Comparison of ENCODE assay signal across 18 cellular contexts in the genomic region with DNA sequence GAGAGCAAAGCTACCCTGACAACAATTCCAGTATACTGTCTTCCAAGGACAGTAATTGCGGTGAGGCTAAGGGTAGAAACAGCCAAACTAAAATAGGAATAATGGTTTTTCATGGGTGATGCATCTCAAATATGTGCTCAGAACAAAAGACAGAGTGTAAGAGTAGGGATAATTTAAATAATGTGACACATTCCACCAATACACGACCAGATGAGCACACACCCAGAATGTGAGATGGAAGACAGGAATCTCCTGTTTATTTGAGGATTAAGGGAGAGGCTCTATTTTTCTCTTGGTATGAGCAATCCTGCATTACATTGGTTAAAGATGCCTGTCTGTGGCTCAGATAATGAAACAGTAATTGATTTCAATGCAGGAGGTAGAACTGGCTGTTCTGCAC.
A peak's percentile ranks its signal among the peaks of the same experiment; 100 is the strongest.
DNase-seq lines count a peak whose midpoint lies in the region; FAIRE-seq and TF ChIP-seq lines count a peak whose summit lies in the region.
"Had no signal": no experiment of that assay in that cellular context is flagged by ENCODE, and none has a peak within 500 bp of the region (broad histone marks: within the 10 kb centered on the region; RNA-seq: fewer than 3 reads in every experiment).

No MANE protein-coding gene starts in this region.

- no peak for TF ChIP-seq EP300 in esophagus muscularis mucosa (IDR thresholded peaks at IDR 0.05)

- no peak overlapping the region for H3K4me3 ChIP-seq in MG63
- H3K4me3 ChIP-seq in skeletal muscle satellite cell (ENCODE audit: low read length): no peak overlapping the region
- H3K4me3 ChIP-seq in esophagus muscularis mucosa: no peak overlapping the region
- H3K4me3 ChIP-seq: heart right ventricle, right lobe of liver had no signal

- DNase-seq in EH (ENCODE audit: low read depth) (peak; percentile 79), MG63 (peak; percentile 12), epithelial cell of prostate (ENCODE audit: low read depth, low spot score) (peak; percentile 66), H54 (ENCODE audit: insufficient read length, low spot score) (no peak), esophagus muscularis mucosa (ENCODE audit: extremely low spot score) (no peak), medulla oblongata (ENCODE audit: extremely low spot score) (no peak), NCI-H2029 (lab: John Stamatoyannopoulos, UW) (no peak)
- DNase-seq: activated CD4-positive, CD25-positive, alpha-beta regulatory T cell; activated effector memory CD4-positive, alpha-beta T cell treated with Interleukin-2 at 50 U/mL for 16 hours; cortex of kidney; DMS79; heart right ventricle; NCI-H1694 treated with DMSO at 0.1 percent for 48 hours; right lobe of liver; SHP77 treated with DMSO at 0.1 percent for 48 hours; stimulated activated CD4-positive, alpha-beta T cell treated with anti-CD3 and anti-CD28 coated beads, Interleukin-4, amount 100 ng/mL, for 1 hour had no signal

- H3K9me3 ChIP-seq in MG63 (no peaks in the 10 kb centered on the region), skeletal muscle satellite cell (replicated peaks; ENCODE audit: low read length) (no peaks in the 10 kb centered on the region), esophagus muscularis mucosa (no peaks in the 10 kb centered on the region)
- H3K9me3 ChIP-seq: right lobe of liver had no signal

- FAIRE-seq in H54 (lab: Jason Lieb, UNC): no peak
- FAIRE-seq: keratinocyte had no signal

- H3K9ac ChIP-seq in skeletal muscle satellite cell (ENCODE audit: low read depth, low read length): peak overlapping the region; percentile 51

- H3K4me1 ChIP-seq in skeletal muscle satellite cell (ENCODE audit: control insufficient read depth, insufficient read depth, low read length) (peaks cover 18% of the 10 kb centered on the region), esophagus muscularis mucosa (no peaks in the 10 kb centered on the region)
- H3K4me1 ChIP-seq: heart right ventricle, right lobe of liver had no signal

- no peak for TF ChIP-seq POLR2A in H54 (IDR thresholded peaks at IDR 0.05; ENCODE audit: low read depth, low read length)
- no peak for TF ChIP-seq POLR2A in esophagus muscularis mucosa (IDR thresholded peaks at IDR 0.05; ENCODE audit: low read depth)

- intact Hi-C loops in esophagus muscularis mucosa (cut with DNase I): no loop called here

- H3K36me3 ChIP-seq in MG63: no peaks in the 10 kb centered on the region
- no peaks in the 10 kb centered on the region for H3K36me3 ChIP-seq in skeletal muscle satellite cell (ENCODE audit: insufficient read depth, low read length)
- H3K36me3 ChIP-seq in esophagus muscularis mucosa: no peaks in the 10 kb centered on the region
- H3K36me3 ChIP-seq: heart right ventricle, right lobe of liver had no signal

- peak overlapping the region; percentile 83 for H3K27ac ChIP-seq in epithelial cell of prostate
- no peak overlapping the region for H3K27ac ChIP-seq in esophagus muscularis mucosa (replicated peaks in 1 of 4)
- H3K27ac ChIP-seq: heart right ventricle, right lobe of liver had no signal

- TF ChIP-seq CTCF in esophagus muscularis mucosa (IDR thresholded peaks at IDR 0.05): no peak

- peak overlapping the region; percentile 16 for H3K4me2 ChIP-seq in skeletal muscle satellite cell (ENCODE audit: low read length)

- H3K27me3 ChIP-seq in MG63: no peaks in the 10 kb centered on the region
- no peaks in the 10 kb centered on the region for H3K27me3 ChIP-seq in skeletal muscle satellite cell (ENCODE audit: control insufficient read depth, insufficient read depth, low read length)
- no peaks in the 10 kb centered on the region for H3K27me3 ChIP-seq in esophagus muscularis mucosa
- H3K27me3 ChIP-seq: heart right ventricle, right lobe of liver had no signal

- WGBS in esophagus muscularis mucosa: 39% methylated on average over 2 of the region's 2 CpGs

Comparison
In these comparisons a context has a peak if more than half of its experiments do, and no peak if none do; other contexts are left out.
1. DNase-seq: peak in EH (single experiment), MG63 (single experiment) and epithelial cell of prostate (single experiment); none in H54 (single experiment), esophagus muscularis mucosa (single experiment), medulla oblongata (single experiment) and NCI-H2029 (single experiment).